In the genomic region with DNA sequence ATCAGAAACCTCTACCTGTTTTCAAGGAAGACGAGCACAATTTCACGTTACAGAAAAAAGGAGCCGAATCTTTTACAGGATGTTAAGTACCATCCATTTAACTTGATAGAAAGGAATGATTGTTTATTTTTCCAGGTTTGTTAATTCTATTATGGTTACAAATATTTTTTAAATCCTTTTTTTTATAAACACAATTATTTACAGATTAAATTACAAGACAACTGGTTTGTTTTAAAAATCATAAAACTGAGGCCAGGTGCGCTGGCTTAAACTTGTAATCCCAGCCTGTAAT, we compare ENCODE assay signal across 11 cellular contexts. TPM values are rescaled to one million over a fixed set of nuclear protein-coding genes. Genes with fewer than 3 reads are reported as not detected.
DNase-seq lines count a peak whose midpoint lies in the region; ATAC-seq, FAIRE-seq and TF ChIP-seq lines count a peak whose summit lies in the region.
"Had no signal": no experiment of that assay in that cellular context is flagged by ENCODE, and none has a peak within 500 bp of the region (broad histone marks: within the 10 kb centered on the region; RNA-seq: fewer than 3 reads in every experiment).

No MANE protein-coding gene starts in this region.

- WGBS in GM12878 (ENCODE audit: insufficient coverage, insufficient replicate concordance, low lambda C conversion rate, missing lambda C conversion rate) = 22% methylated on average over 4 of the region's 4 CpGs

- H3K36me3 ChIP-seq in CD4-positive, CD25-positive, alpha-beta regulatory T cell (ENCODE audit: control insufficient read depth, insufficient read depth, low read length) = no peaks in the 10 kb centered on the region
- H3K36me3 ChIP-seq in HEK293 (ENCODE audit: control insufficient read depth in 2 of 2, insufficient read depth in 1 of 2, low read length in 2 of 2) = no peaks in the 10 kb centered on the region
- H3K36me3 ChIP-seq in GM12878 (ENCODE audit: control insufficient read depth in 2 of 2, insufficient read depth in 2 of 2, low read length in 1 of 2) = no peaks in the 10 kb centered on the region
- H3K36me3 ChIP-seq: cardiac muscle cell had no signal

- TF ChIP-seq EP300 in GM12878 (IDR thresholded peaks at IDR 0.05; ENCODE audit: borderline replicate concordance in 1 of 2, control insufficient read depth in 1 of 2, low read depth in 2 of 2, low read length in 2 of 2) = 0 out of 4 replicates have a peak, but pooled peaks of 1 of the 2 experiments have one; percentile 27

- CTCF ChIA-PET in HEK293 (lab: Yijun Ruan, JAX) = interaction anchor here (1.4 to 3.0 kb wide), 2 partner anchors 14 to 20 kb away, joined by 6 to 15 read pairs; no protein-coding TSS in a partner anchor
- CTCF ChIA-PET in GM12878 (lab: Yijun Ruan, JAX) = no interaction called here

- H3K9me3 Mint-ChIP-seq in CD4-positive, CD25-positive, alpha-beta regulatory T cell = peaks cover 0 to 23% (median 5%) of the 10 kb centered on the region in 7 donors
- no peaks in the 10 kb centered on the region for H3K9me3 Mint-ChIP-seq in natural killer cell treated with Interleukin-12 subunit alpha and Interleukin-12 subunit beta and Interleukin-15 and Interleukin-18, amount 100 ng/mL, for 72 hours

- H3K4me1 ChIP-seq in CD4-positive, CD25-positive, alpha-beta regulatory T cell (ENCODE audit: control insufficient read depth, insufficient read depth, low read length, poor library complexity, severe bottlenecking) = peaks cover 35% of the 10 kb centered on the region
- H3K4me1 ChIP-seq in HEK293 (ENCODE audit: control insufficient read depth, insufficient read depth, low read length) (no peaks in the 10 kb centered on the region), GM12878 (ENCODE audit: control insufficient read depth, insufficient read depth, low read length) (peaks cover 10% of the 10 kb centered on the region)

- peaks cover 22 to 42% (median 34%) of the 10 kb centered on the region in 4 donors for H3K4me1 Mint-ChIP-seq in CD4-positive, CD25-positive, alpha-beta regulatory T cell
- peaks cover 36 to 43% of the 10 kb centered on the region in 2 donors for H3K4me1 Mint-ChIP-seq in natural killer cell treated with Interleukin-12 subunit alpha and Interleukin-12 subunit beta and Interleukin-15 and Interleukin-18, amount 100 ng/mL, for 72 hours (ENCODE audit: low read depth in 2 of 2)

- POLR2A ChIA-PET in HEK293 (lab: Yijun Ruan, JAX) = interaction anchor here (1.4 kb wide), 2 partner anchors 18 to 132 kb away, joined by 3 to 7 read pairs; partner anchors contain the start of genes TNFRSF12A and ZNF213
- POLR2A ChIA-PET in GM12878 (lab: Charles Lee) = no interaction called here

- no peak for FAIRE-seq in GM12878 (lab: Jason Lieb, UNC)

- peaks cover 4% of the 10 kb centered on the region for H3K27me3 ChIP-seq in CD4-positive, CD25-positive, alpha-beta regulatory T cell (ENCODE audit: control insufficient read depth, insufficient read depth, low read length)
- peaks cover 0 to 2% of the 10 kb centered on the region in 2 experiments; a peak in 1 of 4 replicates for H3K27me3 ChIP-seq in GM12878 (replicated peaks in 1 of 2; ENCODE audit: control insufficient read depth in 2 of 2, insufficient read depth in 2 of 2, low read length in 1 of 2)

- no peaks in the 10 kb centered on the region for H3K79me2 ChIP-seq in GM12878 (ENCODE audit: control insufficient read depth, insufficient read depth, low read length)

- BruUV-seq in GM12878 (replicated peaks; lab: Mats Ljungman, UMichigan) = no TSS peak

- RAD21 ChIA-PET in GM12878 (lab: Charles Lee; ENCODE audit: unreplicated experiment) = no interaction called here

- no peaks in the 10 kb centered on the region for H4K20me1 ChIP-seq in GM12878 (ENCODE audit: control insufficient read depth, insufficient read depth)

- H3K4me3 ChIP-seq in CD4-positive, CD25-positive, alpha-beta regulatory T cell (ENCODE audit: low read depth, low read length) = no peak overlapping the region
- H3K4me3 ChIP-seq in HEK293 (ENCODE audit: low read depth, low read length) (no peak overlapping the region), GM12878 (no peak overlapping the region)

- H3K27ac Mint-ChIP-seq in CD4-positive, CD25-positive, alpha-beta regulatory T cell = peak overlapping the region; percentile 86 to 96 (median 91)
- H3K27ac Mint-ChIP-seq in natural killer cell treated with Interleukin-12 subunit alpha and Interleukin-12 subunit beta and Interleukin-15 and Interleukin-18, amount 100 ng/mL, for 72 hours = peak overlapping the region; percentile 85 to 93

- peaks cover 39% of the 10 kb centered on the region for H3K27me3 Mint-ChIP-seq in CD4-positive, CD25-positive, alpha-beta regulatory T cell
- H3K27me3 Mint-ChIP-seq in natural killer cell treated with Interleukin-12 subunit alpha and Interleukin-12 subunit beta and Interleukin-15 and Interleukin-18, amount 100 ng/mL, for 72 hours = no peaks in the 10 kb centered on the region

- TF ChIP-seq RAD21 in GM12878 (IDR thresholded peaks at IDR 0.05; ENCODE audit: insufficient read depth, low read depth, low read length) = no peak

- no peaks in the 10 kb centered on the region for H3K36me3 Mint-ChIP-seq in CD4-positive, CD25-positive, alpha-beta regulatory T cell
- H3K36me3 Mint-ChIP-seq in natural killer cell treated with Interleukin-12 subunit alpha and Interleukin-12 subunit beta and Interleukin-15 and Interleukin-18, amount 100 ng/mL, for 72 hours = no peaks in the 10 kb centered on the region

- no peak overlapping the region for H2AFZ ChIP-seq in GM12878 (ENCODE audit: control insufficient read depth, low read depth, low read length)

- no peak overlapping the region for H3K27ac ChIP-seq in CD4-positive, CD25-positive, alpha-beta regulatory T cell (ENCODE audit: insufficient read depth, low read length, poor library complexity, severe bottlenecking)
- no peak overlapping the region for H3K27ac ChIP-seq in HEK293 (ENCODE audit: extremely low read depth, low read depth, low read length)
- H3K27ac ChIP-seq in GM12878 (ENCODE audit: control insufficient read depth, insufficient read depth) = no peak overlapping the region
- H3K27ac ChIP-seq: cardiac muscle cell had no signal

- H3K4me3 Mint-ChIP-seq in CD4-positive, CD25-positive, alpha-beta regulatory T cell = peak overlapping the region; percentile 81 to 89 (median 84)
- peak overlapping the region; percentile 81 for H3K4me3 Mint-ChIP-seq in natural killer cell treated with Interleukin-12 subunit alpha and Interleukin-12 subunit beta and Interleukin-15 and Interleukin-18, amount 100 ng/mL, for 72 hours

- H3K9ac ChIP-seq in GM12878 (ENCODE audit: control insufficient read depth, insufficient read depth, low read length) = no peak overlapping the region

- SMC1A ChIA-PET in GM12878 (lab: Charles Lee; ENCODE audit: uncharacterized antibody, unreplicated experiment) = no interaction called here

- H3K4me2 ChIP-seq in GM12878 (ENCODE audit: control insufficient read depth, insufficient read depth) = peak overlapping the region; percentile 89; the same call in 1 of the 2 replicates

- ATAC-seq in CD4-positive, CD25-positive, alpha-beta regulatory T cell (ENCODE audit: low read depth in 2 of 2) = no peak
- ATAC-seq in GM12878 (no peak), HG02981 (IDR thresholded peaks at IDR 0.05; ENCODE audit: unreplicated experiment) (no peak)
- ATAC-seq in natural killer cell treated with Interleukin-12 subunit alpha and Interleukin-12 subunit beta and Interleukin-15 and Interleukin-18, amount 100 ng/mL, for 72 hours = no peak

- intact Hi-C loops in GM12878 (cut with micrococcal nuclease; ENCODE audit: unreplicated experiment) = loop anchor here (10.0 kb wide), 1 partner anchor 112 kb away; no protein-coding TSS in a partner anchor

- in situ Hi-C loops in GM12878 (cut with MboI) = no loop called here

- DNase-seq in CD4-positive, CD25-positive, alpha-beta regulatory T cell = no peak
- no peak for DNase-seq in GM12878 (ENCODE audit: low read depth, low spot score)
- no peak for DNase-seq in natural killer cell treated with Interleukin-12 subunit alpha and Interleukin-12 subunit beta and Interleukin-15 and Interleukin-18, amount 100 ng/mL, for 72 hours (ENCODE audit: low spot score)
- DNase-seq in C1 segment of cervical spinal cord (lab: John Stamatoyannopoulos, UW) = no peak
- DNase-seq in stimulated activated CD8-positive, alpha-beta memory T cell treated with anti-CD3 and anti-CD28 coated beads, Interleukin-4, amount 100 ng/mL, for 48 hours = no peak
- no peak for DNase-seq in mesenteric fat pad (ENCODE audit: low spot score)

- TF ChIP-seq CTCF in HEK293 (tag by site-specific recombination; IDR thresholded peaks at IDR 0.05) = no peak
- no peak for TF ChIP-seq CTCF in GM12878 (IDR thresholded peaks at IDR 0.05 in 2 of 3, conservative IDR thresholded peaks at IDR 0.05 in 1 of 3; ENCODE audit: control insufficient read depth in 2 of 3, extremely low read depth in 1 of 3, insufficient read depth in 1 of 3, low read depth in 3 of 3, low read length in 3 of 3)

- H3K9me3 ChIP-seq in CD4-positive, CD25-positive, alpha-beta regulatory T cell (ENCODE audit: control insufficient read depth in 2 of 2, low read length in 2 of 2) = peaks cover 0 to 8% of the 10 kb centered on the region in 2 experiments
- H3K9me3 ChIP-seq in HEK293 (ENCODE audit: control insufficient read depth, insufficient read depth, low read depth, low read length) = no peaks in the 10 kb centered on the region
- H3K9me3 ChIP-seq in GM12878 (replicated peaks; ENCODE audit: control insufficient read depth, insufficient read depth, low read length) = no peaks in the 10 kb centered on the region; the same call in 2 of the 3 replicates

- TF ChIP-seq POLR2A in GM12878 (IDR thresholded peaks at IDR 0.05; ENCODE audit: low read depth, low read length) = no peak

RNA-seq across cellular contexts. Expression of gene ZNF213, which starts 18.2 kb away (rescaled TPM):
- 3.8 TPM for total RNA-seq in CD4-positive, CD25-positive, alpha-beta regulatory T cell
- polyA plus RNA-seq in CD4-positive, CD25-positive, alpha-beta regulatory T cell = 1 to 10 TPM; 1.9 to 2.3 (median 2.1) TPM
- total RNA-seq in GM12878 (2013; cell fraction: nucleolus; rRNA removed) = 2.7 and 6.1 TPM in 2 replicates
- total RNA-seq in GM12878 (2014; rRNA removed) (1.1 TPM in 2 replicates), GM12878 (2014; rRNA removed; fragmentation: Illumina TruSeq; extraction: Trizol) (0.83 and 1.2 TPM in 2 replicates), GM12878 (2021) (7.2 and 9.4 TPM in 2 replicates), mesenteric fat pad (6.0 TPM)
- 2.1 TPM for polyA plus RNA-seq in GM12878 (2011; ENCODE audit: low read depth)
- polyA plus RNA-seq in GM12878 (2011; rRNA removed) (0.13 and 0.53 TPM in 2 replicates), GM12878 (2014; fragmentation: Illumina TruSeq; extraction: Trizol) (0.22 and 0.91 TPM in 2 replicates), GM12878 (2014; fragmentation: Nextera tagmentation; extraction: Ambion mirVana) (under 1 TPM; 0.55 to 0.58 TPM), GM12878 (2014; rRNA removed) (3.1 and 3.2 TPM in 2 replicates), GM12878 (2016; fragmentation: Nextera tagmentation; extraction: Ambion mirVana) (1 to 10 TPM; 3.4 to 4.8 TPM)
- 0.73 and 1.0 TPM in 2 replicates for polyA plus RNA-seq in GM12878 (2011; cell fraction: cytosol; rRNA removed)
- 2.0 and 3.8 TPM in 2 replicates for polyA plus RNA-seq in GM12878 (2011; cell fraction: nucleus; rRNA removed)
- 4.8 and 5.3 TPM in 2 replicates for polyA plus RNA-seq in GM12878 (2012)
- 0.88 and 1.6 TPM in 2 replicates for polyA minus RNA-seq in GM12878 (2011; rRNA and poly(A)+ RNA removed)
- 1.2 and 1.9 TPM in 2 replicates for polyA minus RNA-seq in GM12878 (2011; cell fraction: cytosol; rRNA and poly(A)+ RNA removed)
- 1.1 and 2.1 TPM in 2 replicates for polyA minus RNA-seq in GM12878 (2011; cell fraction: nucleus; rRNA and poly(A)+ RNA removed)
- total RNA-seq in natural killer cell treated with Interleukin-12 subunit alpha and Interleukin-12 subunit beta and Interleukin-15 and Interleukin-18, amount 100 ng/mL, for 72 hours = 10 to 100 TPM in 1 of 2 donors, 1 to 10 TPM in 1; 8.5 to 11.6 TPM

RNA-seq across cellular contexts. Expression of gene OR1F1, which starts 35.0 kb away (rescaled TPM):
- not detected for total RNA-seq in CD4-positive, CD25-positive, alpha-beta regulatory T cell
- under 1 TPM in 3 of 4 donors, not detected in 1; 0.20 to 0.70 (median 0.61) TPM for polyA plus RNA-seq in CD4-positive, CD25-positive, alpha-beta regulatory T cell
- total RNA-seq in GM12878 (2013; cell fraction: nucleolus; rRNA removed) = not detected in 2 replicates
- total RNA-seq in GM12878 (2014; rRNA removed) (not detected in 2 replicates), GM12878 (2014; rRNA removed; fragmentation: Illumina TruSeq; extraction: Trizol) (not detected in 2 replicates), GM12878 (2021) (not detected in 2 replicates), mesenteric fat pad (not detected)
- not detected for polyA plus RNA-seq in GM12878 (2011; ENCODE audit: low read depth)
- polyA plus RNA-seq in GM12878 (2011; rRNA removed) (0.12 TPM in 1 of 2 replicates, not detected in the other), GM12878 (2014; fragmentation: Illumina TruSeq; extraction: Trizol) (0.10 TPM in 1 of 2 replicates, not detected in the other), GM12878 (2014; fragmentation: Nextera tagmentation; extraction: Ambion mirVana) (not detected), GM12878 (2014; rRNA removed) (0.14 TPM in 1 of 2 replicates, not detected in the other), GM12878 (2016; fragmentation: Nextera tagmentation; extraction: Ambion mirVana) (not detected)
- 0.30 and 0.36 TPM in 2 replicates for polyA plus RNA-seq in GM12878 (2011; cell fraction: cytosol; rRNA removed)
- polyA plus RNA-seq in GM12878 (2011; cell fraction: nucleus; rRNA removed) = 0.12 TPM in 1 of 2 replicates, not detected in the other
- polyA plus RNA-seq in GM12878 (2012) = not detected in 2 replicates
- polyA minus RNA-seq in GM12878 (2011; rRNA and poly(A)+ RNA removed) = 1.1 TPM in 1 of 2 replicates, not detected in the other
- not detected in 2 replicates for polyA minus RNA-seq in GM12878 (2011; cell fraction: cytosol; rRNA and poly(A)+ RNA removed)
- not detected in 2 replicates for polyA minus RNA-seq in GM12878 (2011; cell fraction: nucleus; rRNA and poly(A)+ RNA removed)
- not detected for total RNA-seq in natural killer cell treated with Interleukin-12 subunit alpha and Interleukin-12 subunit beta and Interleukin-15 and Interleukin-18, amount 100 ng/mL, for 72 hours
- total RNA-seq: activated CD8-positive, alpha-beta memory T cell treated with anti-CD3 and anti-CD28 coated beads for 36 hours; cardiac muscle cell; left cardiac atrium had no signal
- polyA plus RNA-seq: cardiac muscle cell had no signal

RNA-seq across cellular contexts. Expression of gene ZNF205, which starts 40.6 kb away (rescaled TPM):
- total RNA-seq in CD4-positive, CD25-positive, alpha-beta regulatory T cell = not detected
- polyA plus RNA-seq in CD4-positive, CD25-positive, alpha-beta regulatory T cell = not detected
- total RNA-seq in GM12878 (2013; cell fraction: nucleolus; rRNA removed) = 3.2 and 4.8 TPM in 2 replicates
- total RNA-seq in GM12878 (2014; rRNA removed) (0.71 and 0.90 TPM in 2 replicates), GM12878 (2014; rRNA removed; fragmentation: Illumina TruSeq; extraction: Trizol) (0.32 and 0.63 TPM in 2 replicates), GM12878 (2021) (1.2 and 1.5 TPM in 2 replicates), mesenteric fat pad (6.1 TPM)
- polyA plus RNA-seq in GM12878 (2011; ENCODE audit: low read depth) = 0.38 TPM
- polyA plus RNA-seq in GM12878 (2011; rRNA removed) (0.29 and 0.67 TPM in 2 replicates), GM12878 (2014; fragmentation: Illumina TruSeq; extraction: Trizol) (0.26 TPM in 1 of 2 replicates, not detected in the other), GM12878 (2014; fragmentation: Nextera tagmentation; extraction: Ambion mirVana) (not detected), GM12878 (2014; rRNA removed) (0.95 and 1.00 TPM in 2 replicates), GM12878 (2016; fragmentation: Nextera tagmentation; extraction: Ambion mirVana) (1 to 10 TPM in 1 of 2 experiments, under 1 TPM in 1; 0.58 to 1.1 TPM)
- polyA plus RNA-seq in GM12878 (2011; cell fraction: cytosol; rRNA removed) = 1.1 and 1.9 TPM in 2 replicates
- 2.0 and 2.8 TPM in 2 replicates for polyA plus RNA-seq in GM12878 (2011; cell fraction: nucleus; rRNA removed)
- 1.8 TPM in 2 replicates for polyA plus RNA-seq in GM12878 (2012)
- 0.51 and 1.5 TPM in 2 replicates for polyA minus RNA-seq in GM12878 (2011; rRNA and poly(A)+ RNA removed)
- 0.53 and 1.0 TPM in 2 replicates for polyA minus RNA-seq in GM12878 (2011; cell fraction: cytosol; rRNA and poly(A)+ RNA removed)
- 0.57 and 0.73 TPM in 2 replicates for polyA minus RNA-seq in GM12878 (2011; cell fraction: nucleus; rRNA and poly(A)+ RNA removed)
- not detected for total RNA-seq in natural killer cell treated with Interleukin-12 subunit alpha and Interleukin-12 subunit beta and Interleukin-15 and Interleukin-18, amount 100 ng/mL, for 72 hours

RNA-seq across cellular contexts. Expression of gene ZSCAN10, which starts 53.9 kb away (rescaled TPM):
- 0.81 TPM for total RNA-seq in CD4-positive, CD25-positive, alpha-beta regulatory T cell
- not detected for polyA plus RNA-seq in CD4-positive, CD25-positive, alpha-beta regulatory T cell
- total RNA-seq in GM12878 (2013; cell fraction: nucleolus; rRNA removed) = 0.22 TPM in 1 of 2 replicates, not detected in the other
- total RNA-seq in GM12878 (2014; rRNA removed) (0.06 TPM in 1 of 2 replicates, not detected in the other), GM12878 (2014; rRNA removed; fragmentation: Illumina TruSeq; extraction: Trizol) (not detected in 2 replicates), GM12878 (2021) (not detected in 2 replicates), mesenteric fat pad (not detected)
- not detected for polyA plus RNA-seq in GM12878 (2011; ENCODE audit: low read depth)
- polyA plus RNA-seq in GM12878 (2011; rRNA removed) (not detected in 2 replicates), GM12878 (2014; fragmentation: Illumina TruSeq; extraction: Trizol) (not detected in 2 replicates), GM12878 (2014; fragmentation: Nextera tagmentation; extraction: Ambion mirVana) (not detected), GM12878 (2014; rRNA removed) (0.06 TPM in 1 of 2 replicates, not detected in the other), GM12878 (2016; fragmentation: Nextera tagmentation; extraction: Ambion mirVana) (under 1 TPM in 1 of 2 experiments, not detected in 1; 0.33 TPM)
- polyA plus RNA-seq in GM12878 (2011; cell fraction: cytosol; rRNA removed) = 0.01 and 0.05 TPM in 2 replicates
- 0.07 and 0.15 TPM in 2 replicates for polyA plus RNA-seq in GM12878 (2011; cell fraction: nucleus; rRNA removed)
- 0.06 TPM in 1 of 2 replicates, not detected in the other for polyA plus RNA-seq in GM12878 (2012)
- polyA minus RNA-seq in GM12878 (2011; rRNA and poly(A)+ RNA removed) = not detected in 2 replicates
- not detected in 2 replicates for polyA minus RNA-seq in GM12878 (2011; cell fraction: cytosol; rRNA and poly(A)+ RNA removed)
- not detected in 2 replicates for polyA minus RNA-seq in GM12878 (2011; cell fraction: nucleus; rRNA and poly(A)+ RNA removed)
- under 1 TPM in 1 of 2 donors, not detected in 1; 0.22 TPM for total RNA-seq in natural killer cell treated with Interleukin-12 subunit alpha and Interleukin-12 subunit beta and Interleukin-15 and Interleukin-18, amount 100 ng/mL, for 72 hours
- total RNA-seq: activated CD8-positive, alpha-beta memory T cell treated with anti-CD3 and anti-CD28 coated beads for 36 hours; left cardiac atrium had no signal
- polyA plus RNA-seq: cardiac muscle cell had no signal
